ENCODE assay signal across 16 cellular contexts in the genomic region with DNA sequence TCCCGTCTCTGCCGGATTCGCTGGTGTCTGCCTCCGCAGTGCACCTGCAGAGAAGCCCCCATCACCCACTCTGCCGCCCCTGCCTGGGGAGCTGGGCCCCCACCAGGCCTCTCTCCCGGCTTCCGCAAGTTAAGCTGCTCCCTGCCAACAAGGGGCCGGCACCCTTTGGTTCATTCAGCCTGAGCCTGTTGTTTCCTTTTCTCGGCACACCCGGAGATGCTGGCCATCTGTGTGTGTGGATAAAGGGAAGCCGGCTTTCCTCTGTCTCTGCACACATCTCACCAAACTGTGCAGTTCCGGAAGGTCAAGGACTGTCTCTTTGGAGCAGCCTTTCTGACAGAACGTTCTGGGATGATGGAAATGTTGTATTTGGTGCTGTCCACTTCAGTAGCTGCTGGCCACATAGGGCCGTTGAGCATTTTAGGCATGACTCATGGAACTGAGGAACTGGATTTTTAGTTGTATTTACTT. TPM values are rescaled to one million over a fixed set of nuclear protein-coding genes. Genes with fewer than 3 reads are reported as not detected.
DNase-seq lines count a peak whose midpoint lies in the region; ATAC-seq and TF ChIP-seq lines count a peak whose summit lies in the region.
"Had no signal": no experiment of that assay in that cellular context is flagged by ENCODE, and none has a peak within 500 bp of the region (broad histone marks: within the 10 kb centered on the region; RNA-seq: fewer than 3 reads in every experiment).

No MANE protein-coding gene starts in this region.

- H3K9me3 Mint-ChIP-seq in activated T-cell treated with anti-CD3 and anti-CD28 coated beads, Interleukin-2, amount 50 U/mL, for 24 hours: no peaks in the 10 kb centered on the region
- H3K9me3 Mint-ChIP-seq: activated CD4-positive, alpha-beta T cell treated with anti-CD3 and anti-CD28 coated beads, Interleukin-2, amount 10 ng/mL, durations not matched to agents 7 days and 5 days had no signal

- intact Hi-C loops in left ventricle myocardium inferior (cut with micrococcal nuclease): no loop called here

- DNase-seq in activated T-cell treated with anti-CD3 and anti-CD28 coated beads, Interleukin-2, amount 50 U/mL, for 24 hours: no peak
- DNase-seq in activated T-cell treated with anti-CD3 and anti-CD28 coated beads, Interleukin-2, amount 50 U/mL, for 1 hour: no peak
- DNase-seq in adipocyte (ENCODE audit: low read depth): peak; percentile 12
- DNase-seq in left ventricle myocardium inferior: no peak
- peak; percentile 27 for DNase-seq in superior temporal gyrus (ENCODE audit: extremely low spot score)
- DNase-seq in islet precursor cell: no peak
- DNase-seq: 8988T; activated CD4-positive, alpha-beta T cell treated with anti-CD3 and anti-CD28 coated beads, Interleukin-2, amount 10 ng/mL, durations not matched to agents 7 days and 5 days; activated gamma-delta T cell; NCI-H2171 treated with DMSO at 0.1 percent for 48 hours; tibial artery had no signal

- H3K4me1 Mint-ChIP-seq in activated T-cell treated with anti-CD3 and anti-CD28 coated beads, Interleukin-2, amount 50 U/mL, for 24 hours (ENCODE audit: low read depth): peaks cover 48% of the 10 kb centered on the region

- no peak overlapping the region for H3K4me3 ChIP-seq in adipocyte (ENCODE audit: low read length)
- no peak overlapping the region for H3K4me3 ChIP-seq in left ventricle myocardium inferior
- H3K4me3 ChIP-seq: coronary artery, skin epidermis, tibial artery had no signal

- H3K27me3 Mint-ChIP-seq in activated T-cell treated with anti-CD3 and anti-CD28 coated beads, Interleukin-2, amount 50 U/mL, for 24 hours: no peaks in the 10 kb centered on the region
- H3K27me3 Mint-ChIP-seq: activated CD4-positive, alpha-beta T cell treated with anti-CD3 and anti-CD28 coated beads, Interleukin-2, amount 10 ng/mL, durations not matched to agents 7 days and 5 days had no signal

- H3K9me3 ChIP-seq in adipocyte (ENCODE audit: control insufficient read depth, low read length): no peaks in the 10 kb centered on the region
- no peaks in the 10 kb centered on the region for H3K9me3 ChIP-seq in left ventricle myocardium inferior (replicated peaks)
- H3K9me3 ChIP-seq: tibial artery had no signal

- no peak overlapping the region for H3K9ac ChIP-seq in adipocyte (ENCODE audit: low read length)

- TF ChIP-seq CTCF in left ventricle myocardium inferior (IDR thresholded peaks at IDR 0.05; ENCODE audit: borderline replicate concordance): no peak

- H3K4me1 ChIP-seq in adipocyte (ENCODE audit: control insufficient read depth, insufficient read depth, low read length) (peaks cover 32% of the 10 kb centered on the region), left ventricle myocardium inferior (peaks cover 68% of the 10 kb centered on the region)

- peak overlapping the region; percentile 23 for H3K27ac ChIP-seq in left ventricle myocardium inferior (replicated peaks)
- H3K27ac ChIP-seq: coronary artery, tibial artery had no signal

- peaks cover 48% of the 10 kb centered on the region for H3K36me3 Mint-ChIP-seq in activated T-cell treated with anti-CD3 and anti-CD28 coated beads, Interleukin-2, amount 50 U/mL, for 24 hours (ENCODE audit: low read depth)

- peak overlapping the region; percentile 19 for H3K27ac Mint-ChIP-seq in activated T-cell treated with anti-CD3 and anti-CD28 coated beads, Interleukin-2, amount 50 U/mL, for 24 hours
- H3K27ac Mint-ChIP-seq: activated CD4-positive, alpha-beta T cell treated with anti-CD3 and anti-CD28 coated beads, Interleukin-2, amount 10 ng/mL, durations not matched to agents 7 days and 5 days had no signal

- H3K27me3 ChIP-seq in adipocyte (replicated peaks; ENCODE audit: control insufficient read depth, insufficient read depth, low read length) (no peaks in the 10 kb centered on the region), left ventricle myocardium inferior (ENCODE audit: low read depth) (no peaks in the 10 kb centered on the region)
- H3K27me3 ChIP-seq: tibial artery had no signal

- H3K36me3 ChIP-seq in adipocyte (ENCODE audit: control insufficient read depth, insufficient read depth, low read length, severe bottlenecking): no peaks in the 10 kb centered on the region
- no peaks in the 10 kb centered on the region for H3K36me3 ChIP-seq in left ventricle myocardium inferior

- H3K4me3 Mint-ChIP-seq in activated T-cell treated with anti-CD3 and anti-CD28 coated beads, Interleukin-2, amount 50 U/mL, for 24 hours: no peak overlapping the region
- H3K4me3 Mint-ChIP-seq: activated CD4-positive, alpha-beta T cell treated with anti-CD3 and anti-CD28 coated beads, Interleukin-2, amount 10 ng/mL, durations not matched to agents 7 days and 5 days had no signal

- ATAC-seq in HG03378 (IDR thresholded peaks at IDR 0.05; ENCODE audit: unreplicated experiment): no peak
- no peak for ATAC-seq in GM21619 (IDR thresholded peaks at IDR 0.05; ENCODE audit: unreplicated experiment)

RNA-seq across cellular contexts. Expression of a gene that starts 6.8 kb away (rescaled TPM):
- 56.0 TPM for total RNA-seq in left ventricle myocardium inferior

RNA-seq across cellular contexts. Expression of a gene that starts 34.7 kb away (rescaled TPM):
- 30.6 TPM for total RNA-seq in left ventricle myocardium inferior

RNA-seq across cellular contexts. Expression of a gene that starts 58.5 kb away (rescaled TPM):
- 37.0 TPM for total RNA-seq in left ventricle myocardium inferior
- total RNA-seq: M059J had no signal

RNA-seq across cellular contexts. Expression of a gene that starts 59.8 kb away (rescaled TPM):
- 7.4 TPM for total RNA-seq in left ventricle myocardium inferior

Comparison
In these comparisons a context has a peak if more than half of its experiments do, and no peak if none do; other contexts are left out.
1. DNase-seq: peak in adipocyte (single experiment) and superior temporal gyrus (single experiment); none in activated T-cell treated with anti-CD3 and anti-CD28 coated beads, Interleukin-2, amount 50 U/mL, for 24 hours (single experiment), activated T-cell treated with anti-CD3 and anti-CD28 coated beads, Interleukin-2, amount 50 U/mL, for 1 hour (single experiment), left ventricle myocardium inferior (single experiment) and islet precursor cell (single experiment).